Comparison of ENCODE assay signal across 2 cellular contexts in the genomic region with DNA sequence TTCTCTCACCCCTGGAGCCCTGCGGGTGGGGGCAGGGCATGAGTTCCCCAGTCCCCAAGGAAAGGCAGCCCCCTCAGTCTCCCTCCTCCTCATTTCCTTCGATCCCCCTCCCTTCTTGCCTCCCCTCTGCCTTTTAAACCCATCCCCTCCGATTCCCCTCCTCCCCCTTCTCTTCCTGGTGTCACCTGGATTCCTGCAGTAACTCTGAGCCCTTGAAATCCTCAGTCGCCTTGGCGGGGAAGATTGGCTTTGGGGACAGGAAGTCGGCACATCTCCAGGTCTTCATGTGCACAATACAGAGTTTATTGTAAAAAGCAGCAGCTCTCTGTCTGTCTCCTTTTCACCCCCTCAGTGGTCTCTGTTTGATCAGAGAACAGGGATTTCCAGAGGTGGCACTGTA.
TF ChIP-seq lines count a peak whose summit lies in the region.

No MANE protein-coding gene starts in this region.

TF ChIP-seq in SK-N-SH, 30 proteins besides CTCF, POLR2A, EP300 and RAD21 (continued from another document):
- TF ChIP-seq MXI1 (IDR thresholded peaks at IDR 0.05; ENCODE audit: low read depth, low read length) (no peak), RXRA (IDR thresholded peaks at IDR 0.05; ENCODE audit: borderline replicate concordance, low read depth) (no peak), MEF2A (IDR thresholded peaks at IDR 0.05; ENCODE audit: borderline replicate concordance, low read depth) (no peak), PBX3 (IDR thresholded peaks at IDR 0.05) (no peak), CHD2 (IDR thresholded peaks at IDR 0.05; ENCODE audit: low read length, partially characterized antibody) (no peak)

TF ChIP-seq in SK-N-SH treated with all-trans-retinoic acid at 6 μM for 48 hours, 23 proteins besides CTCF, POLR2A, EP300 and RAD21 (continued from another document):
- no peak for TF ChIP-seq CSRNP3 (CRISPR knock-in tag; IDR thresholded peaks at IDR 0.05)
- TF ChIP-seq ZC3H10 (CRISPR knock-in tag; IDR thresholded peaks at IDR 0.05): no peak
- TF ChIP-seq ZFP3 (CRISPR knock-in tag; IDR thresholded peaks at IDR 0.05): no peak
- no peak for TF ChIP-seq GLIS3 (CRISPR knock-in tag; IDR thresholded peaks at IDR 0.05)
- no peak for TF ChIP-seq ZFP30 (CRISPR knock-in tag; IDR thresholded peaks at IDR 0.05)
- TF ChIP-seq ZNF70 (CRISPR knock-in tag; IDR thresholded peaks at IDR 0.05): no peak
- TF ChIP-seq ISL1 (CRISPR knock-in tag; IDR thresholded peaks at IDR 0.05): no peak
- TF ChIP-seq SNAI2 (CRISPR knock-in tag; IDR thresholded peaks at IDR 0.05): no peak
- no peak for TF ChIP-seq ARNTL (CRISPR knock-in tag; IDR thresholded peaks at IDR 0.05; ENCODE audit: borderline replicate concordance, low read depth)
- TF ChIP-seq BACH2 (CRISPR knock-in tag; IDR thresholded peaks at IDR 0.05; ENCODE audit: borderline replicate concordance): no peak
